ENCODE assay signal across 12 cellular contexts in the genomic region with DNA sequence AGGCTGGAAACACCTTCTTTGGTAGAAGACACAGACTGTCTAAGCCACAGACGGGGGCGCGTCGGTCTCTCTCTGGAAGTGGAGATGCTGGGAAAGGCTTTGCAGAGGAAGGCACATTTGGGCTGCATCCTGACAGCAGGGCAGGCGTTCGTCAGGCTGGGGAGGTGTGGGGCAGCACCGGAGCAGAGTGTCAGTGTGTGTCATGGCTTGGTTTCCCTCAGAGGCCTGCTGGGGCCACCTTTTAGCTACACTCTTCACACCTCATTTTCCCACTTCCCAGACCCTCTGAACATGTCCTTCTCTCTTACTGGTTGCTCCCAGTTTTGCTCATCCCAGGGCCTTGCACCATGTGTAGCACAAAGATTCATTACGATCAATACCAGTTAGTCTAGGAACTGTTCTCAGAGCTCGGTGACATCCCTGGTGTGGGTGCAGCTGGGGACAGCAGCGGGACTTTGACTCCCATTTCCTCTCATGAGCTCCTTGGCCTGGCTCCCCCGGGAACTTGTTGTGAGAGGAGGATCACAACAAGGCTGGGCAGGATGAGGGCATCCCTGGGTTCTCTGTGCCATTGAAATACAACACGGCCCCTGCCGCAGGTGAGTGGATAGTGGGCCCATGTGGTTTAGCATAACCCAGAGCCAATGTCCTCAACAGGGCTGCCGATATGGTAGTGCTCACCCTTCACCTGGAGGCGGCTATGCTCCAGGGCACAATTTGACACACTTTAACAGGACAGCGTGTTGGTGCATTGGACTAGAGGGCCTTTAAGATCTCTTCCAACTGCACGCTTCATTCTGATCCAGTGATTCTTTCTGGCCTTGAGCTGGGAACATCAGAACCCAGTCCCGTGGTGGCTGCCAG. TPM values are rescaled to one million over a fixed set of nuclear protein-coding genes. Genes with fewer than 3 reads are reported as not detected.
A peak's percentile ranks its signal among the peaks of the same experiment; 100 is the strongest.
DNase-seq lines count a peak whose midpoint lies in the region; ATAC-seq and TF ChIP-seq lines count a peak whose summit lies in the region.
"Had no signal": no experiment of that assay in that cellular context is flagged by ENCODE, and none has a peak within 500 bp of the region (broad histone marks: within the 10 kb centered on the region; RNA-seq: fewer than 3 reads in every experiment).

No MANE protein-coding gene starts in this region.

- no peaks in the 10 kb centered on the region for H3K36me3 Mint-ChIP-seq in activated T-helper 2 cell treated with anti-CD3 and anti-CD28 coated beads, Interferon-gamma antibody, Interleukin-2, Interleukin-4, amounts not matched to agents 10 μg/mL and 5 μg/mL and 100 μg/mL, durations not matched to agents 14 hours and 24 hours and 36 hours (ENCODE audit: low read depth)
- no peaks in the 10 kb centered on the region for H3K36me3 Mint-ChIP-seq in progenitor cell of endocrine pancreas (ENCODE audit: insufficient read depth)
- H3K36me3 Mint-ChIP-seq: CD14-positive monocyte had no signal

- peak overlapping the region in 5 of 11 experiments; percentile 1 to 63 (median 39); a peak in 5 of 22 replicates for H3K9ac ChIP-seq in BLaER1 treated with 17β-estradiol and CSF1 and Interleukin-3, amounts not matched to agents 10 nM and 100 nM

- no peaks in the 10 kb centered on the region for H3K36me3 ChIP-seq in BLaER1 treated with 17β-estradiol and CSF1 and Interleukin-3, amounts not matched to agents 10 nM and 100 nM

- peaks cover 60% of the 10 kb centered on the region for H3K4me1 Mint-ChIP-seq in activated T-helper 2 cell treated with anti-CD3 and anti-CD28 coated beads, Interferon-gamma antibody, Interleukin-2, Interleukin-4, amounts not matched to agents 10 μg/mL and 5 μg/mL and 100 μg/mL, durations not matched to agents 14 hours and 24 hours and 36 hours (ENCODE audit: low read depth)
- peaks cover 2% of the 10 kb centered on the region for H3K4me1 Mint-ChIP-seq in progenitor cell of endocrine pancreas (ENCODE audit: low read depth)

- no peaks in the 10 kb centered on the region for H3K9me3 Mint-ChIP-seq in activated T-helper 2 cell treated with anti-CD3 and anti-CD28 coated beads, Interferon-gamma antibody, Interleukin-2, Interleukin-4, amounts not matched to agents 10 μg/mL and 5 μg/mL and 100 μg/mL, durations not matched to agents 14 hours and 24 hours and 36 hours
- no peaks in the 10 kb centered on the region for H3K9me3 Mint-ChIP-seq in progenitor cell of endocrine pancreas (ENCODE audit: low read depth)
- H3K9me3 Mint-ChIP-seq: CD14-positive monocyte had no signal

- H3K27ac Mint-ChIP-seq in activated T-helper 2 cell treated with anti-CD3 and anti-CD28 coated beads, Interferon-gamma antibody, Interleukin-2, Interleukin-4, amounts not matched to agents 10 μg/mL and 5 μg/mL and 100 μg/mL, durations not matched to agents 14 hours and 24 hours and 36 hours, result peak overlapping the region; percentile 85
- H3K27ac Mint-ChIP-seq in progenitor cell of endocrine pancreas, result no peak overlapping the region

- no peak for TF ChIP-seq CTCF in progenitor cell of endocrine pancreas (IDR thresholded peaks at IDR 0.05; ENCODE audit: unreplicated experiment)

- H3K4me1 ChIP-seq in BLaER1 treated with 17β-estradiol and CSF1 and Interleukin-3, amounts not matched to agents 10 nM and 100 nM, result peaks cover 29 to 57% (median 46%) of the 10 kb centered on the region in 10 experiments

- no peaks in the 10 kb centered on the region for H3K9me3 ChIP-seq in BLaER1 treated with 17β-estradiol and CSF1 and Interleukin-3, amounts not matched to agents 10 nM and 100 nM (replicated peaks in 1 of 11)

- no peak for DNase-seq in activated T-helper 2 cell treated with anti-CD3 and anti-CD28 coated beads, Interferon-gamma antibody, Interleukin-2, Interleukin-4, amounts not matched to agents 10 μg/mL and 5 μg/mL and 100 μg/mL, durations not matched to agents 14 hours and 24 hours and 36 hours (ENCODE audit: low spot score)
- DNase-seq in H4 (ENCODE audit: low spot score) (no peak), epidermal melanocyte (ENCODE audit: insufficient read length, low spot score) (no peak), progenitor cell of endocrine pancreas (ENCODE audit: low spot score, unreplicated experiment) (no peak)

- no peaks in the 10 kb centered on the region for H4K20me1 ChIP-seq in BLaER1 treated with 17β-estradiol and CSF1 and Interleukin-3, amounts not matched to agents 10 nM and 100 nM

- H3K27me3 Mint-ChIP-seq in activated T-helper 2 cell treated with anti-CD3 and anti-CD28 coated beads, Interferon-gamma antibody, Interleukin-2, Interleukin-4, amounts not matched to agents 10 μg/mL and 5 μg/mL and 100 μg/mL, durations not matched to agents 14 hours and 24 hours and 36 hours (ENCODE audit: low read depth), result no peaks in the 10 kb centered on the region
- H3K27me3 Mint-ChIP-seq in progenitor cell of endocrine pancreas, result peaks cover 31% of the 10 kb centered on the region

- H3K4me2 ChIP-seq in BLaER1 treated with 17β-estradiol and CSF1 and Interleukin-3, amounts not matched to agents 10 nM and 100 nM, result peak overlapping the region; percentile 40 to 84 (median 74)

- peak overlapping the region; percentile 59 for H3K4me3 Mint-ChIP-seq in activated T-helper 2 cell treated with anti-CD3 and anti-CD28 coated beads, Interferon-gamma antibody, Interleukin-2, Interleukin-4, amounts not matched to agents 10 μg/mL and 5 μg/mL and 100 μg/mL, durations not matched to agents 14 hours and 24 hours and 36 hours (ENCODE audit: low read depth)
- H3K4me3 Mint-ChIP-seq in progenitor cell of endocrine pancreas (ENCODE audit: low read depth), result no peak overlapping the region
- H3K4me3 Mint-ChIP-seq: CD14-positive monocyte had no signal

- peak overlapping the region in 10 of 11 experiments; percentile 23 to 76 (median 56); a peak in 18 of 22 replicates for H3K27ac ChIP-seq in BLaER1 treated with 17β-estradiol and CSF1 and Interleukin-3, amounts not matched to agents 10 nM and 100 nM

- no peaks in the 10 kb centered on the region for H3K27me3 ChIP-seq in BLaER1 treated with 17β-estradiol and CSF1 and Interleukin-3, amounts not matched to agents 10 nM and 100 nM

- intact Hi-C loops in activated T-helper 2 cell treated with anti-CD3 and anti-CD28 coated beads, Interferon-gamma antibody, Interleukin-2, Interleukin-4, amounts not matched to agents 10 μg/mL and 5 μg/mL and 100 μg/mL, durations not matched to agents 14 hours and 24 hours and 36 hours (cut with micrococcal nuclease), result no loop called here

- peak; percentile 33 for ATAC-seq in GM18907 (IDR thresholded peaks at IDR 0.05; ENCODE audit: unreplicated experiment)
- peak; percentile 57 for ATAC-seq in HG02885 (IDR thresholded peaks at IDR 0.05; ENCODE audit: poor library complexity, unreplicated experiment)
- no peak for ATAC-seq in GM19455 (IDR thresholded peaks at IDR 0.05; ENCODE audit: unreplicated experiment)

- no peak overlapping the region for H3K4me3 ChIP-seq in BLaER1 treated with 17β-estradiol and CSF1 and Interleukin-3, amounts not matched to agents 10 nM and 100 nM
- H3K4me3 ChIP-seq: K562 had no signal

RNA-seq across cellular contexts. Expression of a gene that starts 33.0 kb away (rescaled TPM):
- total RNA-seq in activated T-helper 2 cell treated with anti-CD3 and anti-CD28 coated beads, Interferon-gamma antibody, Interleukin-2, Interleukin-4, amounts not matched to agents 10 μg/mL and 5 μg/mL and 100 μg/mL, durations not matched to agents 14 hours and 24 hours and 36 hours, result 126 and 131 TPM in 2 replicates
- total RNA-seq in H4 (2014; rRNA removed; shearing (Covaris generic)), result 68.5 and 92.5 TPM in 2 replicates
- total RNA-seq in progenitor cell of endocrine pancreas, result 190 and 195 TPM in 2 replicates

RNA-seq across cellular contexts. Expression of a gene that starts 49.4 kb away (rescaled TPM):
- 367 and 374 TPM in 2 replicates for total RNA-seq in activated T-helper 2 cell treated with anti-CD3 and anti-CD28 coated beads, Interferon-gamma antibody, Interleukin-2, Interleukin-4, amounts not matched to agents 10 μg/mL and 5 μg/mL and 100 μg/mL, durations not matched to agents 14 hours and 24 hours and 36 hours
- total RNA-seq in H4 (2014; rRNA removed; shearing (Covaris generic)), result not detected in 2 replicates
- total RNA-seq in progenitor cell of endocrine pancreas, result not detected in 2 replicates
- total RNA-seq: chondrocyte, pulmonary artery endothelial cell had no signal

RNA-seq across cellular contexts. Expression of a gene that starts 50.3 kb away (rescaled TPM):
- 0.43 TPM in 1 of 2 replicates, not detected in the other for total RNA-seq in activated T-helper 2 cell treated with anti-CD3 and anti-CD28 coated beads, Interferon-gamma antibody, Interleukin-2, Interleukin-4, amounts not matched to agents 10 μg/mL and 5 μg/mL and 100 μg/mL, durations not matched to agents 14 hours and 24 hours and 36 hours
- 0.06 TPM in 1 of 2 replicates, not detected in the other for total RNA-seq in H4 (2014; rRNA removed; shearing (Covaris generic))
- 0.36 and 1.1 TPM in 2 replicates for total RNA-seq in progenitor cell of endocrine pancreas
- total RNA-seq: chondrocyte, pulmonary artery endothelial cell had no signal

Comparison
In these comparisons a context has a peak if more than half of its experiments do, and no peak if none do; other contexts are left out.
1. RNA of a gene that starts 49.4 kb away (total RNA-seq): 367 to 374 TPM in activated T-helper 2 cell treated with anti-CD3 and anti-CD28 coated beads, Interferon-gamma antibody, Interleukin-2, Interleukin-4, amounts not matched to agents 10 μg/mL and 5 μg/mL and 100 μg/mL, durations not matched to agents 14 hours and 24 hours and 36 hours; not detected in progenitor cell of endocrine pancreas and not detected in H4; every median in the first group is over 100 times any median in the second.